ENCODE assay signal across 8 cellular contexts in the genomic region with DNA sequence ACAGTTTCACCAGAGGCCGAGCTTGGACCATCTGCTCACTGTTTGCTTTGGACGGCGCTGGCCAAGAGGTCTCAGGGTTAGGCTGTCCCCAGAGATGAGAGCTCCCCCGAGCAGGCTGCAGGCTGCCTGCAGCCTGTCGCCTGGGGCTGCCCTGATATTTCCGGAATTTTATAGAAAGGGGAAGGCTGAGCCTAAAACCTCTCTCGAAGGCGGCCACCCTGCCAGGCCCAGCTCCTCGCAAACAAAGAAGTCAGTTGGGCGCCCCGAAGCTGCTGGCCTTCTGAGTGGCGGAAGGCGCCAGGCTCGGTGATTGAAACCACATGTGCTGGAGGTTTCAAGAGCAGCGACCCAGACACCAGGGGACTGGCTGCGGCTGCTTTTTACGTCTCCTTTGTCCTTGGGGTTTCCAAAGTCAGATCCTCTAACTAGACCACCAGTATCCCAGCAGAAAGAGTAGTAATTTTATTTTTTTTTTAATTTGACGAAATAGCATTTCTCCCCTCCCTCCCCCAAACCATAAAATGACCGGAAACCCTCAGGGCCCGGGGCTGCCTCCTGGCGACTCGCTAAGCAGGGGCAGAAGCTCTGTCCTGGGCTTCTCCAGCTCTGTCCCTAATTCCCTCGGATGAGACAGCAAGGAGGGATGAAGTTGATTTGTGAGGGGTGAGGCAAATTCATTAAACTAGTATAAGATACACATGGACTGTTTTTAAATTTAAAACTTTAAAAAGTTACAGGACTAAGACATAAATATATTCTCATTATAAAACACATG. TPM values are rescaled to one million over a fixed set of nuclear protein-coding genes. Genes with fewer than 3 reads are reported as not detected.
DNase-seq lines count a peak whose midpoint lies in the region; ATAC-seq and TF ChIP-seq lines count a peak whose summit lies in the region.

No MANE protein-coding gene starts in this region.

- peak; percentile 29 for TF ChIP-seq CTCF in astrocyte of the spinal cord (IDR thresholded peaks at IDR 0.05; ENCODE audit: low read depth, low read length)

- in situ Hi-C loops in astrocyte of the spinal cord (cut with HindIII; ENCODE audit: low sequenced_read_pairs) = no loop called here

- H3K4me3 ChIP-seq in astrocyte of the spinal cord (ENCODE audit: low read depth, low read length) = no peak overlapping the region

- ATAC-seq in GM21529 (IDR thresholded peaks at IDR 0.05; ENCODE audit: unreplicated experiment) = no peak

- DNase-seq in H4 (ENCODE audit: low spot score) (peak; percentile 71), astrocyte of the spinal cord (ENCODE audit: low read depth, low spot score) (peak; percentile 86), islet precursor cell (peak; percentile 90), stromal cell of bone marrow (ENCODE audit: low read depth) (peak; percentile 81), DMS153 (lab: John Stamatoyannopoulos, UW) (no peak)
- no peak for DNase-seq in stimulated activated CD4-positive, alpha-beta T cell treated with anti-CD3 and anti-CD28 coated beads, Interleukin-4, amount 100 ng/mL, for 24 hours
- no peak for DNase-seq in activated CD4-positive, CD25-positive, alpha-beta regulatory T cell treated with anti-CD3 and anti-CD28 coated beads, Interleukin-2, amount 50 U/mL, for 72 hours

RNA-seq across cellular contexts. Expression of gene CLMP, which starts 57.4 kb away (rescaled TPM):
- total RNA-seq in H4 (2014; rRNA removed; shearing (Covaris generic)) = 13.6 and 25.2 TPM in 2 replicates

Comparison
In these comparisons a context has a peak if more than half of its experiments do, and no peak if none do; other contexts are left out.
1. DNase-seq: peak in H4 (single experiment), astrocyte of the spinal cord (single experiment), islet precursor cell (single experiment) and stromal cell of bone marrow (single experiment); none in stimulated activated CD4-positive, alpha-beta T cell treated with anti-CD3 and anti-CD28 coated beads, Interleukin-4, amount 100 ng/mL, for 24 hours (single experiment), activated CD4-positive, CD25-positive, alpha-beta regulatory T cell treated with anti-CD3 and anti-CD28 coated beads, Interleukin-2, amount 50 U/mL, for 72 hours (single experiment) and DMS153 (single experiment).